10 cellular contexts compared by ENCODE assay signal in genomic region chr20:58054744-58055373, GRCh38.
DNase-seq lines count a peak whose midpoint lies in the region; ATAC-seq and TF ChIP-seq lines count a peak whose summit lies in the region.
"Had no signal": no experiment of that assay in that cellular context is flagged by ENCODE, and none has a peak within 500 bp of the region (broad histone marks: within the 10 kb centered on the region; RNA-seq: fewer than 3 reads in every experiment).

No MANE protein-coding gene starts in this region.

- H3K36me3 Mint-ChIP-seq in endodermal cell (ENCODE audit: low read depth) = no peaks in the 10 kb centered on the region
- no peaks in the 10 kb centered on the region for H3K36me3 Mint-ChIP-seq in activated T-cell treated with anti-CD3 and anti-CD28 coated beads, Interleukin-2, amount 50 U/mL, for 24 hours (ENCODE audit: low read depth)

- peaks cover 27% of the 10 kb centered on the region for H3K4me1 Mint-ChIP-seq in endodermal cell
- no peaks in the 10 kb centered on the region for H3K4me1 Mint-ChIP-seq in activated T-cell treated with anti-CD3 and anti-CD28 coated beads, Interleukin-2, amount 50 U/mL, for 24 hours (ENCODE audit: low read depth)

- DNase-seq in NCI-H82 treated with DMSO at 0.1 percent for 48 hours (lab: John Stamatoyannopoulos, UW; ENCODE audit: unreplicated experiment) = peak; percentile 58
- peak; percentile 84 for DNase-seq in endodermal cell
- DNase-seq in left lung = peak in 1 of 2 donors; percentile 73
- peak; percentile 8 for DNase-seq in superior temporal gyrus (ENCODE audit: extremely low spot score)
- DNase-seq in activated T-cell treated with anti-CD3 and anti-CD28 coated beads, Interleukin-2, amount 50 U/mL, for 24 hours = no peak
- no peak for DNase-seq in NCI-H748 (lab: John Stamatoyannopoulos, UW; ENCODE audit: unreplicated experiment)
- DNase-seq in NCI-H446 treated with DMSO at 0.1 percent for 48 hours (lab: John Stamatoyannopoulos, UW) = no peak
- DNase-seq in activated CD4-positive, CD25-positive, alpha-beta regulatory T cell treated with anti-CD3 and anti-CD28 coated beads, Interleukin-2, amount 50 U/mL, for 72 hours = no peak
- DNase-seq: activated CD4-positive, alpha-beta memory T cell treated with anti-CD3 and anti-CD28 coated beads for 36 hours; NCI-H748 treated with DMSO at 0.1 percent for 48 hours had no signal

- peak overlapping the region; percentile 22 for H3K27ac Mint-ChIP-seq in endodermal cell
- no peak overlapping the region for H3K27ac Mint-ChIP-seq in activated T-cell treated with anti-CD3 and anti-CD28 coated beads, Interleukin-2, amount 50 U/mL, for 24 hours
- H3K27ac Mint-ChIP-seq: activated CD4-positive, alpha-beta memory T cell treated with anti-CD3 and anti-CD28 coated beads for 36 hours had no signal

- no peak for TF ChIP-seq CTCF in endodermal cell (conservative IDR thresholded peaks at IDR 0.05)
- TF ChIP-seq CTCF in left lung (IDR thresholded peaks at IDR 0.05) = no peak

- peaks cover 9% of the 10 kb centered on the region for H3K9me3 ChIP-seq in endodermal cell (ENCODE audit: control insufficient read depth, low read length)
- H3K9me3 ChIP-seq in left lung = peaks cover 0 to 7% of the 10 kb centered on the region in 2 donors

- peaks cover 2% of the 10 kb centered on the region for H3K27me3 Mint-ChIP-seq in endodermal cell (ENCODE audit: insufficient read depth)
- H3K27me3 Mint-ChIP-seq in activated T-cell treated with anti-CD3 and anti-CD28 coated beads, Interleukin-2, amount 50 U/mL, for 24 hours = peaks cover 65% of the 10 kb centered on the region

- H3K27ac ChIP-seq in endodermal cell (ENCODE audit: low read depth, low read length) = peak overlapping the region; percentile 62
- peak overlapping the region in 1 of 2 donors; percentile 54 for H3K27ac ChIP-seq in left lung

- H3K27me3 ChIP-seq in endodermal cell (ENCODE audit: control insufficient read depth, insufficient read depth, low read length, poor library complexity, severe bottlenecking) (no peaks in the 10 kb centered on the region), left lung (peaks cover 0 to 3% of the 10 kb centered on the region in 2 donors)

- peak; percentile 85 for ATAC-seq in left lung

- peaks cover 10% of the 10 kb centered on the region for H3K9me3 Mint-ChIP-seq in endodermal cell
- peaks cover 10% of the 10 kb centered on the region for H3K9me3 Mint-ChIP-seq in activated T-cell treated with anti-CD3 and anti-CD28 coated beads, Interleukin-2, amount 50 U/mL, for 24 hours

- H3K4me3 ChIP-seq in endodermal cell (ENCODE audit: low read length) (no peak overlapping the region), left lung (no peak overlapping the region)

- H3K4me1 ChIP-seq in endodermal cell (ENCODE audit: control insufficient read depth, insufficient read depth, low read length) (peaks cover 8% of the 10 kb centered on the region), left lung (peaks cover 0 to 3% of the 10 kb centered on the region in 2 donors)

- H3K36me3 ChIP-seq in endodermal cell (ENCODE audit: control insufficient read depth, insufficient read depth, low read length) = no peaks in the 10 kb centered on the region
- H3K36me3 ChIP-seq in left lung = no peaks in the 10 kb centered on the region

- H3K9ac ChIP-seq in endodermal cell (ENCODE audit: extremely low read depth, low read length, poor library complexity, severe bottlenecking) = no peak overlapping the region

- intact Hi-C loops in left lung (cut with DNase I) = no loop called here

- WGBS in endodermal cell (ENCODE audit: insufficient coverage in 1 of 2, insufficient read length in 1 of 2), 2 experiments = 59 to 65% methylated on average over 10 to 12 of the region's 12 CpGs

- H3K4me3 Mint-ChIP-seq in endodermal cell = no peak overlapping the region
- no peak overlapping the region for H3K4me3 Mint-ChIP-seq in activated T-cell treated with anti-CD3 and anti-CD28 coated beads, Interleukin-2, amount 50 U/mL, for 24 hours
- H3K4me3 Mint-ChIP-seq: activated CD4-positive, alpha-beta memory T cell treated with anti-CD3 and anti-CD28 coated beads for 36 hours had no signal

Comparison
In these comparisons a context has a peak if more than half of its experiments do, and no peak if none do; other contexts are left out.
1. DNase-seq: peak in NCI-H82 treated with DMSO at 0.1 percent for 48 hours (single experiment), endodermal cell (single experiment) and superior temporal gyrus (single experiment); none in activated T-cell treated with anti-CD3 and anti-CD28 coated beads, Interleukin-2, amount 50 U/mL, for 24 hours (single experiment), NCI-H748 (single experiment), NCI-H446 treated with DMSO at 0.1 percent for 48 hours (single experiment) and activated CD4-positive, CD25-positive, alpha-beta regulatory T cell treated with anti-CD3 and anti-CD28 coated beads, Interleukin-2, amount 50 U/mL, for 72 hours (single experiment).